Comparison of ENCODE assay signal across 8 cellular contexts in the genomic region with DNA sequence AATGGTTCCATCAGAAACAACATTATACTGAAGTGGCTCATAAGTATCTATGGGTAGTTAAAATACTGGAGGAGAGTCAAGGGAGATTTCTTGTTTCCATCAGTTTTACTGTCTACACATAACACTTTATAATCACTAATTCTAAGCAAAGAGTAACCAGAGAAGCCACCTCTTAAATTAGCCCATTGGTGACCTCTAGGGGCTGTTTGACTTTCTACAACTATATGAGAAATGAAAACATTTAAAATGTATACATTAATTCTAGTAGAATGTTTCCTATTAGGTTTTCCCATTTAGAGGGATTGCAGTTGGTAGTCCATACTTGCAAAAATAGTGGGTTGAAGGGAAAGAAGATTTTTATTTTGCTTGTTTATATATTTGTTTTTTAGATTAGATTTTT.
A peak's percentile ranks its signal among the peaks of the same experiment; 100 is the strongest.
DNase-seq lines count a peak whose midpoint lies in the region; ATAC-seq and TF ChIP-seq lines count a peak whose summit lies in the region.

No MANE protein-coding gene starts in this region.

- POLR2A ChIA-PET in RWPE1 (lab: Yijun Ruan, JAX; ENCODE audit: low non-redundant PET): no interaction called here

- peak; percentile 27 for TF ChIP-seq CTCF in RWPE1 (conservative IDR thresholded peaks at IDR 0.05; ENCODE audit: low read depth)

- no peak overlapping the region for H3K27ac ChIP-seq in RWPE1

- ATAC-seq in GM18517 (IDR thresholded peaks at IDR 0.05; ENCODE audit: unreplicated experiment): peak; percentile 64
- ATAC-seq in HG03280 (IDR thresholded peaks at IDR 0.05; ENCODE audit: unreplicated experiment): peak; percentile 75
- no peak for ATAC-seq in HG03175 (IDR thresholded peaks at IDR 0.05; ENCODE audit: unreplicated experiment)
- ATAC-seq in HG02970 (IDR thresholded peaks at IDR 0.05; ENCODE audit: low FRiP score, unreplicated experiment): no peak

- DNase-seq in RWPE1 (ENCODE audit: low spot score) (peak; percentile 4), iris pigment epithelial cell (ENCODE audit: low read depth) (peak; percentile 2)
- no peak for DNase-seq in effector CD8-positive, alpha-beta T cell (lab: John Stamatoyannopoulos, UW)
- DNase-seq in stimulated activated CD4-positive, alpha-beta T cell treated with anti-CD3 and anti-CD28 coated beads, Interleukin-4, amount 100 ng/mL, for 1 hour: no peak

- CTCF ChIA-PET in RWPE1 (lab: Yijun Ruan, JAX): interaction anchor here (0.7 kb wide), 1 partner anchor 314 kb away, joined by 3 read pairs; no protein-coding TSS in a partner anchor

Comparison
In these comparisons a context has a peak if more than half of its experiments do, and no peak if none do; other contexts are left out.
1. ATAC-seq: peak in GM18517 (single experiment) and HG03280 (single experiment); none in HG03175 (single experiment) and HG02970 (single experiment).
2. DNase-seq: peak in RWPE1 (single experiment) and iris pigment epithelial cell (single experiment); none in effector CD8-positive, alpha-beta T cell (single experiment) and stimulated activated CD4-positive, alpha-beta T cell treated with anti-CD3 and anti-CD28 coated beads, Interleukin-4, amount 100 ng/mL, for 1 hour (single experiment).